8 cellular contexts compared by ENCODE assay signal in the genomic region with DNA sequence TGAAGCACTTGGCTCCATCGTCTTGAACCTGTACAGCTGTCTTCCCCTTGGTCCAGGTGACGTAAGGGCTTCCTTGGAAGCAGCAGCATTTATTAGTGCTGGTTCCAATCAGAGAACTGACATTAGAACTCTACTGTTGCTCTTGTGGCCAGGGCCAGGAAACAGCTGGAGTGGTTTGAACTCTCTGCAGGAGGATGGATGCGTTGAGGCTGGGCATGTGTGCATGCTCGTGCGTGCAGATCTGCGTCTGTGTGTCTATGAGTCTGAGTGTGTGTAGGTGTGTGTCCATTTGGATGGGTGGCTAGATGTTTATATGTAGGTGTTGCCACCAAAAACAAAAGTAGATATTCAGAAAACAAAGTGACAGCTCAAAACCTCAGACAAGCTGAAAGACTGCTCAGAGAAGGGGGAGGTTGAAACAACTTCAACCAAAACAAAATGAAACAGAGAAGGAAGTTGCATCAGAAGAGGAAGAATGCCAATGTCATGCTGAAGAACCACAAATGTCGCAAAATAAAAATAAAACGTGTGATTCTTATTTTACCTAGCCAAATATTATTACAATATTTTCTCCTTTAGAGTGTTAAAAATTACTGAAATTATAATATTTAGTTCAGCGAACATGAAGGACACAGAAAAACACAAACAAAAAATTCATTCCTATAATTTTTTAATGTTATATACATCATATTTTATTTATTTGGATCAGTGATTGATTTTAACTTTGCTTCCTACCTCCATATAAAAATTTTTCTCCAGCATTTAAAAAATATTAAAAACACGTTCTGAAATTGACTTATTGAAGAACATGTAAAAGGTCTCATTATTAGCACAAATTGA.
A peak's percentile ranks its signal among the peaks of the same experiment; 100 is the strongest.
DNase-seq lines count a peak whose midpoint lies in the region; ATAC-seq and TF ChIP-seq lines count a peak whose summit lies in the region.

No MANE protein-coding gene starts in this region.

- ATAC-seq in GM19463 (IDR thresholded peaks at IDR 0.05; ENCODE audit: unreplicated experiment) = peak; percentile 69

- H3K4me3 ChIP-seq in AG09309 (ENCODE audit: control insufficient read depth, low read depth, low read length) (no peak overlapping the region), HL-60 (replicated peaks; ENCODE audit: insufficient read depth, low read length) (peak overlapping the region; percentile 23), skeletal muscle cell (ENCODE audit: low read depth, low read length) (no peak overlapping the region), WERI-Rb-1 (ENCODE audit: low read depth, low read length) (no peak overlapping the region)

- H3K27me3 ChIP-seq in HL-60 (ENCODE audit: insufficient read depth, poor library complexity, severe bottlenecking) = no peaks in the 10 kb centered on the region
- no peaks in the 10 kb centered on the region for H3K27me3 ChIP-seq in WERI-Rb-1 (ENCODE audit: insufficient read depth, low read depth, severe bottlenecking)

- H3K27me3 Mint-ChIP-seq in activated CD4-positive, alpha-beta T cell treated with anti-CD3 and anti-CD28 coated beads, Interleukin-2, amount 10 ng/mL, durations not matched to agents 24 days and 14 days = peaks cover 1% of the 10 kb centered on the region

- peaks cover 6% of the 10 kb centered on the region for H3K9me3 Mint-ChIP-seq in activated CD4-positive, alpha-beta T cell treated with anti-CD3 and anti-CD28 coated beads, Interleukin-2, amount 10 ng/mL, durations not matched to agents 24 days and 14 days

- H3K4me3 Mint-ChIP-seq in activated CD4-positive, alpha-beta T cell treated with anti-CD3 and anti-CD28 coated beads, Interleukin-2, amount 10 ng/mL, durations not matched to agents 24 days and 14 days = peak overlapping the region; percentile 72

- H3K36me3 ChIP-seq in WERI-Rb-1 = no peaks in the 10 kb centered on the region

- peaks cover 59% of the 10 kb centered on the region for H3K4me1 Mint-ChIP-seq in activated CD4-positive, alpha-beta T cell treated with anti-CD3 and anti-CD28 coated beads, Interleukin-2, amount 10 ng/mL, durations not matched to agents 24 days and 14 days

- TF ChIP-seq CTCF in AG09309 (IDR thresholded peaks at IDR 0.05; ENCODE audit: control insufficient read depth, insufficient read depth, low read depth, low read length, missing control alignments) = no peak
- TF ChIP-seq CTCF in HL-60 (IDR thresholded peaks at IDR 0.05; ENCODE audit: insufficient read depth, low read length) = no peak
- TF ChIP-seq CTCF in WERI-Rb-1 (IDR thresholded peaks at IDR 0.05; ENCODE audit: low read depth, low read length) = no peak

- peak; percentile 16 for DNase-seq in AG09309 (ENCODE audit: low read depth)
- peak; percentile 57 to 78 for DNase-seq in HL-60 (ENCODE audit: low read depth in 1 of 2, low spot score in 1 of 2)
- peak; percentile 90 for DNase-seq in activated CD4-positive, alpha-beta T cell treated with anti-CD3 and anti-CD28 coated beads, Interleukin-2, amount 10 ng/mL, durations not matched to agents 24 days and 14 days
- peak; percentile 6 for DNase-seq in effector CD8-positive, alpha-beta T cell (lab: John Stamatoyannopoulos, UW)
- DNase-seq in skeletal muscle cell (ENCODE audit: low read depth) = peak; percentile 58
- DNase-seq in WERI-Rb-1 = no peak
- DNase-seq in A172 (ENCODE audit: low spot score) = no peak

- peaks cover 7% of the 10 kb centered on the region for H3K36me3 Mint-ChIP-seq in activated CD4-positive, alpha-beta T cell treated with anti-CD3 and anti-CD28 coated beads, Interleukin-2, amount 10 ng/mL, durations not matched to agents 24 days and 14 days (ENCODE audit: low read depth)

- H3K27ac ChIP-seq in HL-60 (replicated peaks) (peak overlapping the region; percentile 63), WERI-Rb-1 (no peak overlapping the region)

- peak overlapping the region; percentile 87 for H3K27ac Mint-ChIP-seq in activated CD4-positive, alpha-beta T cell treated with anti-CD3 and anti-CD28 coated beads, Interleukin-2, amount 10 ng/mL, durations not matched to agents 24 days and 14 days

- H3K9me3 ChIP-seq in WERI-Rb-1 (ENCODE audit: severe bottlenecking) = no peaks in the 10 kb centered on the region

- intact Hi-C loops in activated CD4-positive, alpha-beta T cell treated with anti-CD3 and anti-CD28 coated beads, Interleukin-2, amount 10 ng/mL, durations not matched to agents 24 days and 14 days (cut with micrococcal nuclease) = loop anchor here (1.0 to 5.0 kb wide), 6 partner anchors 12 to 269 kb away; no protein-coding TSS in a partner anchor

Comparison
In these comparisons a context has a peak if more than half of its experiments do, and no peak if none do; other contexts are left out.
1. DNase-seq: peak in AG09309 (single experiment), HL-60 (2 of 2), activated CD4-positive, alpha-beta T cell treated with anti-CD3 and anti-CD28 coated beads, Interleukin-2, amount 10 ng/mL, durations not matched to agents 24 days and 14 days (single experiment), effector CD8-positive, alpha-beta T cell (single experiment) and skeletal muscle cell (single experiment); none in WERI-Rb-1 (single experiment) and A172 (single experiment).